8 cellular contexts compared by ENCODE assay signal in genomic region chr9:66153021-66153725, GRCh38.
DNase-seq lines count a peak whose midpoint lies in the region; ATAC-seq and TF ChIP-seq lines count a peak whose summit lies in the region.
"Not testable (repeated sequence)": the region's sequence is repeated elsewhere in the genome, so short reads cannot be mapped to it uniquely, and the experiment has no call there.

No MANE protein-coding gene starts in this region.

- intact Hi-C loops in mammary epithelial cell (cut with micrococcal nuclease); prostate gland (cut with DNase I): not testable (repeated sequence)

- not testable (repeated sequence) for H3K79me2 ChIP-seq in mammary epithelial cell (ENCODE audit: insufficient read depth, low read length)

- in situ Hi-C loops in GM13976 (cut with MboI; ENCODE audit: low sequenced_read_pairs, unreplicated experiment); mammary epithelial cell (cut with MboI; ENCODE audit: low sequenced_read_pairs in 2 of 2): not testable (repeated sequence)

- not testable (repeated sequence) for H3K27ac ChIP-seq in mammary epithelial cell (ENCODE audit: insufficient read depth, low read depth, low read length); right atrium auricular region; prostate gland; tibial nerve

- not testable (repeated sequence) for H3K9me3 ChIP-seq in mammary epithelial cell (replicated peaks; ENCODE audit: insufficient read depth, low read length); right atrium auricular region; prostate gland; tibial nerve

- peak; percentile 49 for TF ChIP-seq CTCF in GM13976 (IDR thresholded peaks at IDR 0.05; ENCODE audit: borderline replicate concordance, control extremely low read depth, extremely low read depth, insufficient read depth, missing control alignments)
- peak in 1 of 2 donors; percentile 38 for TF ChIP-seq CTCF in mammary epithelial cell (conservative IDR thresholded peaks at IDR 0.05 in 1 of 2, IDR thresholded peaks at IDR 0.05 in 1 of 2; ENCODE audit: extremely low read depth in 1 of 2, insufficient read depth in 1 of 2, low read depth in 1 of 2, low read length in 2 of 2)
- peak in 1 of 2 donors; percentile 50 for TF ChIP-seq CTCF in right atrium auricular region (IDR thresholded peaks at IDR 0.05)
- peak in 3 of 4 experiments; percentile 27 to 50 (median 36) for TF ChIP-seq CTCF in prostate gland (IDR thresholded peaks at IDR 0.05)
- peak in 4 of 5 experiments; percentile 8 to 19 (median 15) for TF ChIP-seq CTCF in tibial nerve (IDR thresholded peaks at IDR 0.05)

- H4K20me1 ChIP-seq in mammary epithelial cell (ENCODE audit: insufficient read depth, low read length) = not testable (repeated sequence)

- dilution Hi-C loops in mammary epithelial cell (cut with HindIII; ENCODE audit: low sequenced_read_pairs) = not testable (repeated sequence)

- CTCF ChIA-PET in mammary epithelial cell (lab: Charles Lee; ENCODE audit: low non-redundant PET) = not testable (repeated sequence)

- not testable (repeated sequence) for H3K27me3 ChIP-seq in H7 (ENCODE audit: control insufficient read depth, insufficient read depth, low read length); mammary epithelial cell (ENCODE audit: insufficient read depth, low read length); right atrium auricular region; prostate gland (replicated peaks; ENCODE audit: insufficient read depth); tibial nerve

- not testable (repeated sequence) for H3K9ac ChIP-seq in mammary epithelial cell (ENCODE audit: insufficient read depth, low read length)

- H3K36me3 ChIP-seq in H7 (replicated peaks; ENCODE audit: control insufficient read depth, insufficient read depth, low read length); mammary epithelial cell (ENCODE audit: insufficient read depth, low read length); right atrium auricular region; prostate gland; tibial nerve: not testable (repeated sequence)

- TF ChIP-seq POLR2A in prostate gland (IDR thresholded peaks at IDR 0.05); tibial nerve (IDR thresholded peaks at IDR 0.05): not testable (repeated sequence)

- ATAC-seq in HG03571 (IDR thresholded peaks at IDR 0.05; ENCODE audit: unreplicated experiment) = peak; percentile 100

- H3K4me3 ChIP-seq in H7 (ENCODE audit: insufficient read depth, low read depth, low read length) (peak overlapping the region; percentile 16; the same call in 1 of the 2 replicates), mammary epithelial cell (replicated peaks in 1 of 3; ENCODE audit: insufficient read depth in 1 of 3, low read depth in 2 of 3, low read length in 3 of 3) (peak overlapping the region in 2 of 3 experiments; percentile 20 to 30), right atrium auricular region (peak overlapping the region; percentile 23 to 43), prostate gland (peak overlapping the region; percentile 14 to 16), tibial nerve (peak overlapping the region in 3 of 4 donors; percentile 16 to 47 (median 29))

- H3K4me1 ChIP-seq in mammary epithelial cell (ENCODE audit: insufficient read depth, low read length); right atrium auricular region; prostate gland (replicated peaks); tibial nerve: not testable (repeated sequence)

- not testable (repeated sequence) for H2AFZ ChIP-seq in mammary epithelial cell (ENCODE audit: low read depth, low read length)

- not testable (repeated sequence) for TF ChIP-seq EP300 in tibial nerve (IDR thresholded peaks at IDR 0.05)

- not testable (repeated sequence) for BruUV-seq in mammary epithelial cell (replicated peaks; lab: Mats Ljungman, UMichigan)

- peak overlapping the region; percentile 64 for H3K4me2 ChIP-seq in mammary epithelial cell (ENCODE audit: insufficient read depth, low read depth, low read length)

- DNase-seq in GM13976 (ENCODE audit: low spot score); H7; right atrium auricular region (ENCODE audit: low spot score); tibial nerve (ENCODE audit: low spot score in 2 of 2): not testable (repeated sequence)
- peak; percentile 34 for DNase-seq in activated CD4-positive, CD25-positive, alpha-beta regulatory T cell treated with anti-CD3 and anti-CD28 coated beads, Interleukin-2, amount 50 U/mL, for 72 hours
- DNase-seq in mammary epithelial cell (peak; percentile 61), prostate gland (ENCODE audit: low spot score) (peak; percentile 55)

- WGBS in mammary epithelial cell (ENCODE audit: low coverage, missing lambda C conversion rate) = no CpG with 5 or more reads among the region's 59 CpGs
- WGBS in prostate gland = 1% methylated on average over 9 of the region's 59 CpGs
- WGBS in tibial nerve, 2 donors = no CpG with 5 or more reads among the region's 59 CpGs
